In genomic region chr1:178932966-178933603, GRCh38 we compare ENCODE assay signal across 15 cellular contexts.
DNase-seq lines count a peak whose midpoint lies in the region; ATAC-seq and TF ChIP-seq lines count a peak whose summit lies in the region.
"Had no signal": no experiment of that assay in that cellular context is flagged by ENCODE, and none has a peak within 500 bp of the region (broad histone marks: within the 10 kb centered on the region; RNA-seq: fewer than 3 reads in every experiment).

No MANE protein-coding gene starts in this region.

- TF ChIP-seq CTCF in hepatocyte (IDR thresholded peaks at IDR 0.05; ENCODE audit: poor library complexity) (no peak), prostate gland (IDR thresholded peaks at IDR 0.05) (no peak), PC-9 (conservative IDR thresholded peaks at IDR 0.05) (no peak), MM.1S (IDR thresholded peaks at IDR 0.05; ENCODE audit: low read length) (no peak)

- H3K27me3 ChIP-seq in hepatocyte: no peaks in the 10 kb centered on the region
- no peaks in the 10 kb centered on the region for H3K27me3 ChIP-seq in prostate gland (replicated peaks; ENCODE audit: insufficient read depth)
- H3K27me3 ChIP-seq in PC-9 (ENCODE audit: insufficient read depth, low read depth): no peaks in the 10 kb centered on the region
- no peaks in the 10 kb centered on the region for H3K27me3 ChIP-seq in MM.1S (replicated peaks; ENCODE audit: insufficient read depth, low read length)

- no peaks in the 10 kb centered on the region for H3K36me3 ChIP-seq in hepatocyte (replicated peaks; ENCODE audit: insufficient read depth, low read depth)
- no peaks in the 10 kb centered on the region for H3K36me3 ChIP-seq in prostate gland
- no peaks in the 10 kb centered on the region for H3K36me3 ChIP-seq in PC-9 (ENCODE audit: low read depth)
- H3K36me3 ChIP-seq in MM.1S (replicated peaks; ENCODE audit: insufficient read depth, low read length): no peaks in the 10 kb centered on the region

- whole genome bisulfite sequencing in hepatocyte (ENCODE audit: low lambda C conversion rate, missing lambda C conversion rate): 84% methylated on average over 5 of the region's 5 CpGs
- 64% methylated on average over 5 of the region's 5 CpGs for WGBS in prostate gland

- POLR2A ChIA-PET in PC-9 (lab: Charles Lee; ENCODE audit: unreplicated experiment): no interaction called here

- no peaks in the 10 kb centered on the region for H3K9me2 ChIP-seq in hepatocyte (replicated peaks; ENCODE audit: insufficient read depth)
- no peaks in the 10 kb centered on the region for H3K9me2 ChIP-seq in PC-9 (ENCODE audit: insufficient read depth)
- no peaks in the 10 kb centered on the region for H3K9me2 ChIP-seq in MM.1S (replicated peaks; ENCODE audit: insufficient read depth, low read length)

- H3K79me2 ChIP-seq in hepatocyte (no peaks in the 10 kb centered on the region), PC-9 (ENCODE audit: low read depth) (no peaks in the 10 kb centered on the region), MM.1S (ENCODE audit: low read length) (no peaks in the 10 kb centered on the region)

- BruUV-seq in PC-9 (replicated peaks; lab: Mats Ljungman, UMichigan): no TSS peak

- H3K9me3 ChIP-seq in hepatocyte (ENCODE audit: low read depth): no peaks in the 10 kb centered on the region
- H3K9me3 ChIP-seq in prostate gland: no peaks in the 10 kb centered on the region
- no peaks in the 10 kb centered on the region for H3K9me3 ChIP-seq in PC-9 (ENCODE audit: insufficient read depth, low read depth)
- no peaks in the 10 kb centered on the region for H3K9me3 ChIP-seq in MM.1S (replicated peaks; ENCODE audit: insufficient read depth, low read length)

- TF ChIP-seq POLR2A in prostate gland (IDR thresholded peaks at IDR 0.05): no peak

- ATAC-seq in Right ventricle myocardium inferior: peak; percentile 67
- ATAC-seq: PC-3 had no signal

- H3K4me3 ChIP-seq in hepatocyte (no peak overlapping the region), prostate gland (no peak overlapping the region), PC-9 (no peak overlapping the region), MM.1S (ENCODE audit: low read length) (no peak overlapping the region)

- H3K4me1 ChIP-seq in hepatocyte (ENCODE audit: insufficient read depth) (peaks cover 12% of the 10 kb centered on the region), prostate gland (replicated peaks) (no peaks in the 10 kb centered on the region), PC-9 (replicated peaks; ENCODE audit: insufficient read depth) (no peaks in the 10 kb centered on the region), MM.1S (ENCODE audit: low read length) (no peaks in the 10 kb centered on the region)

- DNase-seq in Right ventricle myocardium inferior (ENCODE audit: missing footprints) (no peak), cardiac septum (ENCODE audit: low spot score) (no peak), hepatocyte (ENCODE audit: low spot score) (no peak), prostate gland (ENCODE audit: low spot score) (no peak), PC-9 (no peak), foreskin melanocyte (no peak), DMS53 (lab: John Stamatoyannopoulos, UW) (no peak), MM.1S (no peak)
- DNase-seq: activated naive CD4-positive, alpha-beta T cell treated with anti-CD3 and anti-CD28 coated beads for 36 hours; cerebellar nuclear complex; erythroblast; NCI-H2081 treated with DMSO at 0.1 percent for 48 hours; NCI-H526 treated with DMSO at 0.1 percent for 48 hours; PC-3; stimulated activated CD4-positive, alpha-beta T cell treated with anti-CD3 and anti-CD28 coated beads, Interleukin-15, amount 100 ng/mL, for 24 hours had no signal

- CTCF ChIA-PET in PC-9 (lab: Charles Lee): no interaction called here

- no peaks in the 10 kb centered on the region for H3F3A ChIP-seq in PC-9 (ENCODE audit: insufficient read depth, low read depth)
- no peaks in the 10 kb centered on the region for H3F3A ChIP-seq in MM.1S (ENCODE audit: insufficient read depth, low read length)

- H4K20me1 ChIP-seq in hepatocyte (ENCODE audit: insufficient read depth, poor library complexity, severe bottlenecking): no peaks in the 10 kb centered on the region
- H4K20me1 ChIP-seq in PC-9 (ENCODE audit: insufficient read depth): no peaks in the 10 kb centered on the region
- H4K20me1 ChIP-seq in MM.1S (ENCODE audit: insufficient read depth, low read length): no peaks in the 10 kb centered on the region

- H2AFZ ChIP-seq in hepatocyte: no peak overlapping the region
- no peak overlapping the region for H2AFZ ChIP-seq in PC-9
- H2AFZ ChIP-seq in MM.1S (ENCODE audit: low read length): no peak overlapping the region

- intact Hi-C loops in Right ventricle myocardium inferior (cut with DNase I) (loop anchor here (2.0 to 5.0 kb wide), 2 partner anchors 64 to 631 kb away; no protein-coding TSS in a partner anchor), cardiac septum (cut with DNase I) (no loop called here), prostate gland (cut with DNase I) (loop anchor here (10.0 kb wide), 1 partner anchor 68 kb away; no protein-coding TSS in a partner anchor), PC-9 (cut with micrococcal nuclease; ENCODE audit: unreplicated experiment) (no loop called here)

- H3K27ac ChIP-seq in hepatocyte (peak overlapping the region; percentile 78), prostate gland (peak overlapping the region; percentile 7 to 9), PC-9 (no peak overlapping the region), MM.1S (ENCODE audit: low read length) (no peak overlapping the region)

- H3K4me2 ChIP-seq in hepatocyte: peak overlapping the region; percentile 17
- no peak overlapping the region for H3K4me2 ChIP-seq in PC-9
- H3K4me2 ChIP-seq in MM.1S (ENCODE audit: low read depth, low read length): no peak overlapping the region

- no peak overlapping the region for H3K9ac ChIP-seq in MM.1S (ENCODE audit: low read length)

Comparison
In these comparisons a context has a peak if more than half of its experiments do, and no peak if none do; other contexts are left out.
1. intact Hi-C loops: an anchor here in Right ventricle myocardium inferior (2.0 to 5.0 kb wide) and prostate gland (10.0 kb wide); none called in cardiac septum and PC-9.
2. H3K27ac ChIP-seq: peak in hepatocyte (single experiment) and prostate gland (2 of 2); none in PC-9 (single experiment) and MM.1S (single experiment).